10 cellular contexts compared by ENCODE assay signal in the genomic region with DNA sequence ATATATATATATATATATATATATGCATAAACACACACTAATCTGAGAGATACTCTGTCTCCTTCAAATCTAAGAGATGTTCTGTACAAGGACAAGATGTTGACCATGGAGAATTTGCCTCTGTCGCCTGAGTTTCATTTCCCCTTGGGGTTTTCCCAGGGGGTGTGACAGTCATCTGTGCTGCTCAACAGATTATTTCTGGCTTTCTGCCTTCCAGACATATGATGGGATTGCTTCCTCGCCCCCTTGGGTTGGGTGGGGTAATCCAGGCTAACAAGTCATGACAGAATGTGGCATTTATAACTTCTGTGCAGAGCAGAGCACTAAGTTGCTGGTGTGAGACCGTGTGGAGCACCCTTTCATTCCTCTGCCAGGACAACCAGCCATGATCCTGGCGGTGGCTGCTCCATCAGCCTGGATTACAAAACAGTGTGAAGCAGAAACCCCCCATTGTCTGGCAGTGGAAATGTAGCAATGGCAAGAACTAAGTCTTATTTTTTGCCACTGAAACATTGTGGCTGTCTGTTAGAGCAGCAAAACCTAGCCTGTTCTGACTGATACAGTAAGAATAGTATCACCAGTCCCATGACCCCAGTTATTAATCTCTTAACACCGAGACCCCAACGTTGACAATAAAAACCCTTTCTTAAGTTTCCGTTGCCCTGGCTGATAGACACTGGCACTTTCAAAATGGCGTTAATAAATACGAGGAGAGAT. TPM values are rescaled to one million over a fixed set of nuclear protein-coding genes. Genes with fewer than 3 reads are reported as not detected.
A peak's percentile ranks its signal among the peaks of the same experiment; 100 is the strongest.
DNase-seq lines count a peak whose midpoint lies in the region; ATAC-seq and TF ChIP-seq lines count a peak whose summit lies in the region.
"Had no signal": no experiment of that assay in that cellular context is flagged by ENCODE, and none has a peak within 500 bp of the region (broad histone marks: within the 10 kb centered on the region; RNA-seq: fewer than 3 reads in every experiment).

No MANE protein-coding gene starts in this region.

- no peak for TF ChIP-seq POLR2A in right lobe of liver (IDR thresholded peaks at IDR 0.05)

- TF ChIP-seq CTCF in right lobe of liver (IDR thresholded peaks at IDR 0.05) (no peak), left ventricle myocardium inferior (IDR thresholded peaks at IDR 0.05; ENCODE audit: borderline replicate concordance) (no peak)

- H3K4me1 ChIP-seq in right lobe of liver, result no peaks in the 10 kb centered on the region
- no peaks in the 10 kb centered on the region for H3K4me1 ChIP-seq in left ventricle myocardium inferior
- H3K4me1 ChIP-seq in HAP-1, result peaks cover 7% of the 10 kb centered on the region

- H3K27me3 ChIP-seq in right lobe of liver, result no peaks in the 10 kb centered on the region
- H3K27me3 ChIP-seq in left ventricle myocardium inferior (ENCODE audit: low read depth), result no peaks in the 10 kb centered on the region
- H3K27me3 ChIP-seq in HAP-1 (ENCODE audit: low read depth), result no peaks in the 10 kb centered on the region

- H3K36me3 ChIP-seq in right lobe of liver (no peaks in the 10 kb centered on the region), left ventricle myocardium inferior (no peaks in the 10 kb centered on the region), HAP-1 (replicated peaks) (no peaks in the 10 kb centered on the region)

- H3K9me3 ChIP-seq in right lobe of liver (no peaks in the 10 kb centered on the region), left ventricle myocardium inferior (replicated peaks) (no peaks in the 10 kb centered on the region), HAP-1 (no peaks in the 10 kb centered on the region)

- no peak overlapping the region for H3K27ac ChIP-seq in right lobe of liver
- H3K27ac ChIP-seq in left ventricle myocardium inferior (replicated peaks), result no peak overlapping the region

- ATAC-seq in GM18520 (IDR thresholded peaks at IDR 0.05; ENCODE audit: unreplicated experiment) (peak; percentile 68), GM21723 (IDR thresholded peaks at IDR 0.05; ENCODE audit: unreplicated experiment) (peak; percentile 88), HG03469 (IDR thresholded peaks at IDR 0.05; ENCODE audit: unreplicated experiment) (peak; percentile 73), right lobe of liver (peak; percentile 42 to 72 (median 59))

- intact Hi-C loops in right lobe of liver (cut with DNase I), result no loop called here
- intact Hi-C loops in left ventricle myocardium inferior (cut with micrococcal nuclease), result no loop called here

- H3K4me3 ChIP-seq in right lobe of liver (no peak overlapping the region), left ventricle myocardium inferior (no peak overlapping the region), HAP-1 (no peak overlapping the region)

- in situ Hi-C loops in HAP-1 (cut with MboI; ENCODE audit: low sequenced_read_pairs), result no loop called here

- no peak for DNase-seq in right lobe of liver
- DNase-seq in amniotic stem cell (lab: John Stamatoyannopoulos, UW), result no peak
- DNase-seq in OCI-M2 (lab: John Stamatoyannopoulos, UW; ENCODE audit: unreplicated experiment), result no peak
- no peak for DNase-seq in left ventricle myocardium inferior
- DNase-seq in HAP-1 (ENCODE audit: low spot score in 2 of 2), result no peak
- DNase-seq: activated CD4-positive, alpha-beta T cell treated with anti-CD3 and anti-CD28 coated beads, Interleukin-2, amount 50 U/mL, for 48 hours; NCI-H82 had no signal

- 82% methylated on average over 8 of the region's 9 CpGs for whole genome bisulfite sequencing in right lobe of liver (ENCODE audit: insufficient coverage, low coverage, low lambda C conversion rate, missing lambda C conversion rate)

RNA-seq across cellular contexts. Expression of a gene that starts 13.7 kb away (rescaled TPM):
- total RNA-seq in right lobe of liver (10 to 100 TPM in 5 of 6 experiments, 1 to 10 TPM in 1; 8.4 to 15.3 (median 11.5) TPM), left ventricle myocardium inferior (7.9 TPM)
